In the genomic region with DNA sequence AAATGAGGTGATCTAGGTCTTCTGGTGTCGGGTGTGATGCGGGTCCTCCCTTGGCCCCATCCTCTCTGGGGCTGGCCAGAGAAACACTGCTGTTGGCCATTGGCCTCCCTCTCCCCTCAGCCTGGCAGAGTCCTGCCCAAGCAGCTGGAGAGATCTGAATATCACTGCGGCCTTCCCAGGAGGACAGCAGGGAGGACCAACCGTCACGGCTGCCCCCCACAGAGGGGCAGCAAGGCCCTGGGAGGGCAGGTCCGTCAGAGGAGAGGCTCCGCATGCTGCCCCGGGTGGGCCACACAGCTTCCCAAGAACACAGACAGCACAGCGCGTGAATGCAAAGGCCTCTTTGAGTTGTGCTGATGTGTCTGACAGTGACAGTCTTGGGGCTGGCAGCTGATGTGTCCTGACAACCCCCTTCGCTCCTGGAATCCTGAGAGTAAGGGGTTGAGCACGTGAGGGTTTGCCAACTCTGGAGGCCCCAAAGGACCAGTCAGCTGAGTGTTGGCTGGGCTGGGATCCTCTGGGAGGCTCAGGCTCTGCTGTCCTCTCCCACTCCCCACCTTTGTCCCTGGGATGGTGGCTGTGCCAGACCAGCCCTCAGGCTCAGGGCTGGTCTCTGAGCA, we compare ENCODE assay signal across 22 cellular contexts.
DNase-seq lines count a peak whose midpoint lies in the region; ATAC-seq and TF ChIP-seq lines count a peak whose summit lies in the region.
"Had no signal": no experiment of that assay in that cellular context is flagged by ENCODE, and none has a peak within 500 bp of the region (broad histone marks: within the 10 kb centered on the region; RNA-seq: fewer than 3 reads in every experiment).

No MANE protein-coding gene starts in this region.

- H3K36me3 Mint-ChIP-seq in endodermal cell (ENCODE audit: low read depth) = no peaks in the 10 kb centered on the region
- H3K36me3 Mint-ChIP-seq in progenitor cell of endocrine pancreas (ENCODE audit: insufficient read depth) = no peaks in the 10 kb centered on the region
- H3K36me3 Mint-ChIP-seq: CD8-positive, alpha-beta T cell; stimulated activated effector memory CD8-positive, alpha-beta T cell treated with anti-CD3 and anti-CD28 coated beads, Interleukin-12 subunit alpha, Interleukin-12 subunit beta, amount 100 ng/mL, for 72 hours had no signal

- H3K27me3 ChIP-seq in endodermal cell (ENCODE audit: control insufficient read depth, insufficient read depth, low read length, poor library complexity, severe bottlenecking) = no peaks in the 10 kb centered on the region
- H3K27me3 ChIP-seq: thyroid gland had no signal

- POLR2A ChIA-PET in HEK293 (lab: Yijun Ruan, JAX) = interaction anchor here (0.6 kb wide), 1 partner anchor 37 kb away, joined by 3 read pairs; no protein-coding TSS in a partner anchor

- no peaks in the 10 kb centered on the region for H3K9me3 ChIP-seq in HEK293 (ENCODE audit: control insufficient read depth, insufficient read depth, low read depth, low read length)
- no peaks in the 10 kb centered on the region for H3K9me3 ChIP-seq in endodermal cell (ENCODE audit: control insufficient read depth, low read length)
- H3K9me3 ChIP-seq: thyroid gland had no signal

- H3K4me1 Mint-ChIP-seq in endodermal cell = peaks cover 6% of the 10 kb centered on the region
- H3K4me1 Mint-ChIP-seq in progenitor cell of endocrine pancreas (ENCODE audit: low read depth) = no peaks in the 10 kb centered on the region
- H3K4me1 Mint-ChIP-seq: activated naive CD8-positive, alpha-beta T cell treated with anti-CD3 and anti-CD28 coated beads, Interleukin-2, amount 50 U/mL, for 24 hours; stimulated activated effector memory CD8-positive, alpha-beta T cell treated with anti-CD3 and anti-CD28 coated beads, Interleukin-12 subunit alpha, Interleukin-12 subunit beta, amount 100 ng/mL, for 72 hours had no signal

- H3K27ac ChIP-seq in HEK293 (ENCODE audit: extremely low read depth, low read depth, low read length) (no peak overlapping the region), endodermal cell (ENCODE audit: low read depth, low read length) (no peak overlapping the region), substantia nigra (ENCODE audit: low read depth, low read length, poor library complexity, severe bottlenecking) (no peak overlapping the region)
- H3K27ac ChIP-seq: brain microvascular endothelial cell, KMS-11, thyroid gland had no signal

- CTCF ChIA-PET in HEK293 (lab: Yijun Ruan, JAX) = no interaction called here

- no peak overlapping the region for H3K9ac ChIP-seq in endodermal cell (ENCODE audit: extremely low read depth, low read length, poor library complexity, severe bottlenecking)
- H3K9ac ChIP-seq: KMS-11 had no signal

- H3K4me1 ChIP-seq in HEK293 (ENCODE audit: control insufficient read depth, insufficient read depth, low read length) (0 out of 2 replicates have a peak, but pooled peaks cover 2% of the 10 kb centered on the region), endodermal cell (ENCODE audit: control insufficient read depth, insufficient read depth, low read length) (no peaks in the 10 kb centered on the region)
- H3K4me1 ChIP-seq: thyroid gland had no signal

- H3K4me3 ChIP-seq in HEK293 (ENCODE audit: low read depth, low read length) (no peak overlapping the region), endodermal cell (ENCODE audit: low read length) (no peak overlapping the region)
- H3K4me3 ChIP-seq: thyroid gland had no signal

- H3K27ac Mint-ChIP-seq in endodermal cell (no peak overlapping the region), progenitor cell of endocrine pancreas (no peak overlapping the region)
- H3K27ac Mint-ChIP-seq: activated naive CD8-positive, alpha-beta T cell treated with anti-CD3 and anti-CD28 coated beads, Interleukin-2, amount 50 U/mL, for 24 hours; CD8-positive, alpha-beta T cell; stimulated activated effector memory CD8-positive, alpha-beta T cell treated with anti-CD3 and anti-CD28 coated beads, Interleukin-12 subunit alpha, Interleukin-12 subunit beta, amount 100 ng/mL, for 72 hours had no signal

- TF ChIP-seq CTCF in HEK293 (tag by site-specific recombination; IDR thresholded peaks at IDR 0.05) (no peak), endodermal cell (conservative IDR thresholded peaks at IDR 0.05) (no peak), progenitor cell of endocrine pancreas (IDR thresholded peaks at IDR 0.05; ENCODE audit: unreplicated experiment) (no peak)

- H3K4me3 Mint-ChIP-seq in endodermal cell (no peak overlapping the region), progenitor cell of endocrine pancreas (ENCODE audit: low read depth) (no peak overlapping the region)
- H3K4me3 Mint-ChIP-seq: activated naive CD8-positive, alpha-beta T cell treated with anti-CD3 and anti-CD28 coated beads, Interleukin-2, amount 50 U/mL, for 24 hours; activated T-cell treated with anti-CD3 and anti-CD28 coated beads, Interleukin-2, amount 50 U/mL, for 4 hours; CD8-positive, alpha-beta T cell; stimulated activated effector memory CD8-positive, alpha-beta T cell treated with anti-CD3 and anti-CD28 coated beads, Interleukin-12 subunit alpha, Interleukin-12 subunit beta, amount 100 ng/mL, for 72 hours had no signal

- H3K36me3 ChIP-seq in HEK293 (ENCODE audit: control insufficient read depth in 2 of 2, insufficient read depth in 1 of 2, low read length in 2 of 2) = no peaks in the 10 kb centered on the region
- H3K36me3 ChIP-seq in endodermal cell (ENCODE audit: control insufficient read depth, insufficient read depth, low read length) = no peaks in the 10 kb centered on the region
- H3K36me3 ChIP-seq: brain microvascular endothelial cell, thyroid gland had no signal

- 89 to 90% methylated on average over 6 to 12 of the region's 12 CpGs for WGBS in endodermal cell (ENCODE audit: insufficient coverage in 1 of 2, insufficient read length in 1 of 2), 2 experiments

- H3K27me3 Mint-ChIP-seq in endodermal cell (ENCODE audit: insufficient read depth) (no peaks in the 10 kb centered on the region), progenitor cell of endocrine pancreas (peaks cover 30% of the 10 kb centered on the region)

- DNase-seq in D341Med (ENCODE audit: low spot score) = peak; percentile 8
- peak; percentile 35 for DNase-seq in endodermal cell
- DNase-seq in progenitor cell of endocrine pancreas (ENCODE audit: low spot score, unreplicated experiment) = peak; percentile 8
- no peak for DNase-seq in substantia nigra (lab: John Stamatoyannopoulos, UW)
- DNase-seq in OCI-M2 (lab: John Stamatoyannopoulos, UW; ENCODE audit: unreplicated experiment) = no peak
- DNase-seq in NCI-H187 treated with DMSO at 0.1 percent for 48 hours (lab: John Stamatoyannopoulos, UW) = no peak
- DNase-seq: activated CD4-positive, alpha-beta T cell treated with anti-CD3 and anti-CD28 coated beads, Interleukin-2, amount 50 U/mL, for 1 hour; activated naive CD8-positive, alpha-beta T cell treated with anti-CD3 and anti-CD28 coated beads, Interleukin-2, amount 50 U/mL, for 24 hours; activated T-cell treated with anti-CD3 and anti-CD28 coated beads, Interleukin-2, amount 50 U/mL, for 4 hours; brain microvascular endothelial cell; dermis blood vessel endothelial cell; foreskin fibroblast; midbrain; NCI-H2081; NCI-H510A treated with DMSO at 0.1 percent for 48 hours; stimulated activated CD4-positive, alpha-beta T cell treated with anti-CD3 and anti-CD28 coated beads, Interleukin-15, amount 100 ng/mL, for 24 hours; thyroid gland had no signal

- no peaks in the 10 kb centered on the region for H3K9me3 Mint-ChIP-seq in endodermal cell
- no peaks in the 10 kb centered on the region for H3K9me3 Mint-ChIP-seq in progenitor cell of endocrine pancreas (ENCODE audit: low read depth)
- H3K9me3 Mint-ChIP-seq: activated naive CD8-positive, alpha-beta T cell treated with anti-CD3 and anti-CD28 coated beads, Interleukin-2, amount 50 U/mL, for 24 hours; activated T-cell treated with anti-CD3 and anti-CD28 coated beads, Interleukin-2, amount 50 U/mL, for 4 hours; CD8-positive, alpha-beta T cell; stimulated activated effector memory CD8-positive, alpha-beta T cell treated with anti-CD3 and anti-CD28 coated beads, Interleukin-12 subunit alpha, Interleukin-12 subunit beta, amount 100 ng/mL, for 72 hours had no signal

- ATAC-seq in GM21515 (IDR thresholded peaks at IDR 0.05; ENCODE audit: unreplicated experiment) = no peak
- ATAC-seq: activated naive CD8-positive, alpha-beta T cell treated with anti-CD3 and anti-CD28 coated beads, Interleukin-2, amount 50 U/mL, for 24 hours; activated T-cell treated with anti-CD3 and anti-CD28 coated beads, Interleukin-2, amount 50 U/mL, for 4 hours; CD8-positive, alpha-beta T cell; stimulated activated effector memory CD8-positive, alpha-beta T cell treated with anti-CD3 and anti-CD28 coated beads, Interleukin-12 subunit alpha, Interleukin-12 subunit beta, amount 100 ng/mL, for 72 hours had no signal

TF ChIP-seq in HEK293, 187 proteins besides CTCF, POLR2A, EP300 and RAD21:
- TF ChIP-seq ZSCAN23 (tag by site-specific recombination; IDR thresholded peaks at IDR 0.05) (no peak), ZIC2 (tag by site-specific recombination; IDR thresholded peaks at IDR 0.05) (peak; percentile 16; the same call in 1 of the 2 replicates)

Comparison
In these comparisons a context has a peak if more than half of its experiments do, and no peak if none do; other contexts are left out.
1. DNase-seq: peak in D341Med (single experiment), endodermal cell (single experiment) and progenitor cell of endocrine pancreas (single experiment); none in substantia nigra (0 of 49), OCI-M2 (single experiment) and NCI-H187 treated with DMSO at 0.1 percent for 48 hours (single experiment).